8 cellular contexts compared by ENCODE assay signal in the genomic region with DNA sequence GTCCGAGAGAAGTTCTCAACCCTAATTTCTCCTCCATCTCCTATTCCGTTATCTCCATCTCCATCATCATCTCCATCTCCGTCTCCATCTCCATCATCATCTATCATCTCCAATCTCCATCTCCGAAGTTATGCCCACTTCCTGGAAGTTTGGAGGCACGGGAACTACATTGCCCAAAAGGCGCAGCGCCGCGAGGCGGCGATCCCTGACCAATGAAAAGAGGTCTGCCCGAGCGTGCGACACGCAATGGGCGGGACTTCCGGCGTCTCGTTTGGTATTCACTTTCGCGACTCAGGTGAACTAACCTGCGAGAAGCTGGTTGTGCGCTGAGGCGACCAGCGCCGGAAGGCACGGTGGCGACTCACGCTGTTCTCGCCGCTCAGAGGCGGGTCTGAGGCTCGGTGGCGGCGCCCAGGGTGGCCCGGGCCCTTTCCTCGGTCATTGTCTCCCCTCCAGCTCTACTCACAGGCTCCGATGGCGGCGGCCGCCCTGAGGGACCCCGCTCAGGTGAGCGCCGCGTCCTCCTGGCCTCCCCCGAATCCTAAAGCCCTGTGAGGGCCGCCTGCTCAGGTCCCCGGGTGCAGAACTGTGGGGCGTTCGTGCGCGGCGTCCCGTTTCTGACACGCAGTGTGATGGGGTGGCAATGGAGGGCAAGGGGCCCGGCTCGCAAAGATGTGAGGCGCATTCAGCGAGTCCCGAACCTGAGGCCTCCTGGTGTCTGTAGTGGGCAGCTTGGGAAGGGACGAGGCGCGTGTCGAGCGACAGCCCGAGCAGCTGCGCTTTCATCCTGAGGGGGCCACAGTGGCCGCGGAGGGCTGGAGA. TPM values are rescaled to one million over a fixed set of nuclear protein-coding genes. Genes with fewer than 3 reads are reported as not detected.
DNase-seq lines count a peak whose midpoint lies in the region; ATAC-seq and TF ChIP-seq lines count a peak whose summit lies in the region.
"Not testable (repeated sequence)": the region's sequence is repeated elsewhere in the genome, so short reads cannot be mapped to it uniquely, and the experiment has no call there.

A gene (plus strand): TSS at position 274 of the 822 bp plus-strand sequence. CDS start 201 bp downstream, at position 475.

- peak within 1 kb of the TSS; percentile 97 for H3K14ac ChIP-seq in trophoblast cell (ENCODE audit: low read length)

- H3K36me3 ChIP-seq in heart left ventricle (peaks cover 0 to 24% (median 16%) of the 10 kb centered on the region in 9 donors), trophoblast cell (ENCODE audit: control insufficient read depth in 1 of 2, insufficient read depth in 2 of 2, low read length in 2 of 2) (peaks cover 15 to 22% of the 10 kb centered on the region in 2 experiments), tibial nerve (peaks cover 4 to 32% (median 11%) of the 10 kb centered on the region in 3 donors)

- peak within 1 kb of the TSS; percentile 98 for H4K8ac ChIP-seq in trophoblast cell (ENCODE audit: low read depth, low read length)

- peak within 1 kb of the TSS; percentile 65 for H4K91ac ChIP-seq in trophoblast cell (ENCODE audit: low read depth, low read length)

- peak within 1 kb of the TSS; percentile 82 for H3K18ac ChIP-seq in trophoblast cell (ENCODE audit: low read length)

- not testable (repeated sequence) for H3K27me3 ChIP-seq in heart left ventricle; trophoblast cell (ENCODE audit: insufficient read depth, low read length); tibial nerve

- H3K27ac ChIP-seq in heart left ventricle, result peak within 1 kb of the TSS in 10 of 12 donors; percentile 54 to 86 (median 82)
- H3K27ac ChIP-seq in trophoblast cell (ENCODE audit: low read depth, low read length), result peak within 1 kb of the TSS; percentile 50
- H3K27ac ChIP-seq in tibial nerve, result peak within 1 kb of the TSS in 3 of 4 donors; percentile 61 to 85 (median 77)

- peak within 1 kb of the TSS; percentile 96 for H4K12ac ChIP-seq in trophoblast cell (ENCODE audit: low read depth, low read length)

- H3K4ac ChIP-seq in trophoblast cell (ENCODE audit: low read depth, low read length), result peak within 1 kb of the TSS; percentile 67

- intact Hi-C loops in heart left ventricle (cut with DNase I), result not testable (repeated sequence)

- H2BK120ac ChIP-seq in trophoblast cell (ENCODE audit: insufficient read depth, low read length, poor library complexity), result peak within 1 kb of the TSS; percentile 79

- peak within 1 kb of the TSS; percentile 89 for H3K9ac ChIP-seq in trophoblast cell (ENCODE audit: low read length)

- peak in 1 of 2 donors; percentile 52 for TF ChIP-seq POLR2A in heart left ventricle (IDR thresholded peaks at IDR 0.05)
- not testable (repeated sequence) for TF ChIP-seq POLR2A in tibial nerve (IDR thresholded peaks at IDR 0.05)

- peak within 1 kb of the TSS; percentile 57 for H3K4me2 ChIP-seq in trophoblast cell (ENCODE audit: low read length)

- H2BK12ac ChIP-seq in trophoblast cell (ENCODE audit: low read length), result not testable (repeated sequence)

- ATAC-seq in HG02678 (IDR thresholded peaks at IDR 0.05; ENCODE audit: unreplicated experiment) (peak; percentile 99), heart left ventricle (peak; percentile 90 to 99 (median 98))

- peak; percentile 47 to 67 for TF ChIP-seq EP300 in tibial nerve (IDR thresholded peaks at IDR 0.05)

- not testable (repeated sequence) for H3K23ac ChIP-seq in trophoblast cell (ENCODE audit: low read length)

- H3K4me1 ChIP-seq in heart left ventricle; trophoblast cell (ENCODE audit: control insufficient read depth in 1 of 2, insufficient read depth in 2 of 2, low read length in 2 of 2); tibial nerve: not testable (repeated sequence)

- 1 to 2% (median 1%) methylated on average over 24 to 59 of the region's 69 CpGs for WGBS in heart left ventricle, 4 donors
- WGBS in trophoblast cell (ENCODE audit: extremely low coverage, insufficient coverage, insufficient read length), result 100% methylated on average over 2 of the region's 69 CpGs
- 1 to 2% methylated on average over 37 to 45 of the region's 69 CpGs for WGBS in tibial nerve, 2 donors

- peaks cover 0 to 16% (median 0%) of the 10 kb centered on the region in 12 donors for H3K9me3 ChIP-seq in heart left ventricle
- H3K9me3 ChIP-seq in trophoblast cell (ENCODE audit: insufficient read depth, low read depth, low read length), result not testable (repeated sequence)
- H3K9me3 ChIP-seq in tibial nerve, result peaks cover 0 to 22% (median 0%) of the 10 kb centered on the region in 4 donors

- not testable (repeated sequence) for H2BK5ac ChIP-seq in trophoblast cell (ENCODE audit: low read depth, low read length, poor library complexity)

- not testable (repeated sequence) for H3K79me1 ChIP-seq in trophoblast cell (ENCODE audit: low read length)

- not testable (repeated sequence) for H3K79me2 ChIP-seq in trophoblast cell (ENCODE audit: control insufficient read depth, insufficient read depth, low read length, poor library complexity)

- DNase-seq in GM12865 (ENCODE audit: low read depth) (peak; percentile 94), NCI-H1417 (lab: John Stamatoyannopoulos, UW) (peak; percentile 88 to 97 (median 95)), SW 1271 (lab: John Stamatoyannopoulos, UW) (peak; percentile 47 to 68), heart left ventricle (peak; percentile 93 to 94 (median 93)), trophoblast cell (peak; percentile 93 to 97), tibial nerve (ENCODE audit: low spot score in 2 of 2) (peak; percentile 78 to 88)
- DNase-seq in activated naive CD8-positive, alpha-beta T cell treated with anti-CD3 and anti-CD28 coated beads, Interleukin-2, amount 50 U/mL, for 16 hours (ENCODE audit: low read depth, low spot score), result peak; percentile 93

- peak within 1 kb of the TSS; percentile 84 for H3K4me3 ChIP-seq in GM12865 (ENCODE audit: low read depth, low read length)
- peak within 1 kb of the TSS; percentile 71 to 100 (median 92) for H3K4me3 ChIP-seq in heart left ventricle
- H3K4me3 ChIP-seq in trophoblast cell (ENCODE audit: low read depth, low read length), result peak within 1 kb of the TSS; percentile 85
- peak within 1 kb of the TSS; percentile 63 to 92 (median 76) for H3K4me3 ChIP-seq in tibial nerve

- not testable (repeated sequence) for H2AK5ac ChIP-seq in trophoblast cell (ENCODE audit: low read length)

- peak within 1 kb of the TSS; percentile 50 for H2AFZ ChIP-seq in trophoblast cell (ENCODE audit: insufficient read depth, low read length, poor library complexity)

- not testable (repeated sequence) for TF ChIP-seq CTCF in GM12865 (IDR thresholded peaks at IDR 0.05; ENCODE audit: insufficient read depth, low read depth, low read length, missing control alignments)
- TF ChIP-seq CTCF in heart left ventricle (IDR thresholded peaks at IDR 0.05), result peak in 4 of 12 donors; percentile 13 to 38 (median 24)
- peak in 1 of 5 experiments; percentile 21 for TF ChIP-seq CTCF in tibial nerve (IDR thresholded peaks at IDR 0.05)

RNA-seq across cellular contexts. Expression of the gene that starts here (rescaled TPM):
- total RNA-seq in heart left ventricle, result 10 to 100 TPM in 3 of 9 donors, 1 to 10 TPM in 6; 5.6 to 11.5 (median 7.9) TPM
- 1 to 10 TPM; 6.2 to 7.3 TPM for polyA plus RNA-seq in heart left ventricle
- polyA plus RNA-seq in trophoblast cell (2013), result 5.4 and 6.1 TPM in 2 replicates
- 10 to 100 TPM; 10.5 to 42.6 (median 16.2) TPM for total RNA-seq in tibial nerve

Comparison
In these comparisons a context has a peak if more than half of its experiments do, and no peak if none do; other contexts are left out.
1. Peak in every context shown above with its lines: DNase-seq, ATAC-seq, H3K4me3 ChIP-seq and H3K27ac ChIP-seq.